25 cellular contexts compared by ENCODE assay signal in the genomic region with DNA sequence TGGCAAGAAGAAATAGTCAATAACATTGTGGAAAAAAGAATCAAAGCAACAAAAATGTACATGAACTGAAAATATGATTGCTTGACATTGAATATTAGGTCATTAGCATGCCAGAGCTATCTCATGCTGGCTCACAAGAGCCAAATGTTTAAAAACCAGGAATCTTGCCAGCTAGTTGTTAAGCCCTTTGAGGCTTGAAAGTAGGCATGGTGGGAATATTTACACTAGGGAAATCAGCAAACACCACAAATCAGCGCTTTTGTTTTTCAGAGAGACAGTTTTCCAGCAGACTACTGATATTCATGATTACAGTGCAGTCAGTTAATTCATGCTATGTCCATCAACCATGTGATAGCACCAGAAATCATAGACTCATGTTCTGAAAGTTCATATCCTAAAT.
"Had no signal": no experiment of that assay in that cellular context is flagged by ENCODE, and none has a peak within 500 bp of the region (broad histone marks: within the 10 kb centered on the region; RNA-seq: fewer than 3 reads in every experiment).

No MANE protein-coding gene starts in this region.

- H3K4me1 Mint-ChIP-seq: activated CD4-positive, alpha-beta memory T cell treated with anti-CD3 and anti-CD28 coated beads, Interleukin-2, amount 10 ng/mL, durations not matched to agents 7 days and 5 days; activated naive CD4-positive, alpha-beta T cell treated with anti-CD3 and anti-CD28 coated beads, Interleukin-2, amount 10 ng/mL, durations not matched to agents 7 days and 5 days; activated naive CD8-positive, alpha-beta T cell treated with anti-CD3 and anti-CD28 coated beads, Interleukin-2, amount 10 ng/mL, durations not matched to agents 7 days and 5 days; activated T-helper 17 cell treated with anti-CD3 and anti-CD28 coated beads, Interleukin-2, amount 50 U/mL, for 72 hours had no signal

- H3K36me3 Mint-ChIP-seq: activated naive CD4-positive, alpha-beta T cell treated with anti-CD3 and anti-CD28 coated beads, Interleukin-2, amount 10 ng/mL, durations not matched to agents 7 days and 5 days; activated naive CD8-positive, alpha-beta T cell treated with anti-CD3 and anti-CD28 coated beads, Interleukin-2, amount 10 ng/mL, durations not matched to agents 7 days and 5 days; IgD-negative memory B cell had no signal

- H3K27me3 Mint-ChIP-seq: activated CD4-positive, alpha-beta memory T cell treated with anti-CD3 and anti-CD28 coated beads, Interleukin-2, amount 10 ng/mL, durations not matched to agents 7 days and 5 days; activated naive CD4-positive, alpha-beta T cell treated with anti-CD3 and anti-CD28 coated beads, Interleukin-2, amount 10 ng/mL, durations not matched to agents 7 days and 5 days; activated naive CD8-positive, alpha-beta T cell treated with anti-CD3 and anti-CD28 coated beads, Interleukin-2, amount 10 ng/mL, durations not matched to agents 7 days and 5 days; IgD-negative memory B cell had no signal

- DNase-seq: activated CD4-positive, alpha-beta memory T cell treated with anti-CD3 and anti-CD28 coated beads, Interleukin-2, amount 10 ng/mL, durations not matched to agents 7 days and 5 days; activated CD4-positive, alpha-beta T cell treated with anti-CD3 and anti-CD28 coated beads, Interleukin-2, amount 50 U/mL, for 1 hour; activated CD4-positive, CD25-positive, alpha-beta regulatory T cell; activated gamma-delta T cell; activated naive CD4-positive, alpha-beta T cell treated with anti-CD3 and anti-CD28 coated beads, Interleukin-2, amount 10 ng/mL, durations not matched to agents 7 days and 5 days; activated naive CD8-positive, alpha-beta T cell treated with anti-CD3 and anti-CD28 coated beads, Interleukin-2, amount 10 ng/mL, durations not matched to agents 7 days and 5 days; activated T-cell treated with anti-CD3 and anti-CD28 coated beads for 4 hours; activated T-cell treated with anti-CD3 and anti-CD28 coated beads, Interleukin-2, amount 50 U/mL, for 48 hours; adrenal gland; anterior cingulate cortex; caudate nucleus; KG1; NCI-H1048; NCI-H1417 treated with DMSO at 0.1 percent for 48 hours; NCI-H1694; NCI-H524 treated with DMSO at 0.1 percent for 48 hours; NCI-H748 treated with DMSO at 0.1 percent for 48 hours; OCI-M1; Peyer's patch; Right ventricle myocardium superior; SJCRH30; SK-N-SH; T-helper 1 cell had no signal

- H3K4me3 Mint-ChIP-seq: activated CD4-positive, alpha-beta memory T cell treated with anti-CD3 and anti-CD28 coated beads, Interleukin-2, amount 10 ng/mL, durations not matched to agents 7 days and 5 days; activated naive CD4-positive, alpha-beta T cell treated with anti-CD3 and anti-CD28 coated beads, Interleukin-2, amount 10 ng/mL, durations not matched to agents 7 days and 5 days; activated naive CD8-positive, alpha-beta T cell treated with anti-CD3 and anti-CD28 coated beads, Interleukin-2, amount 10 ng/mL, durations not matched to agents 7 days and 5 days; activated T-helper 17 cell treated with anti-CD3 and anti-CD28 coated beads, Interleukin-2, amount 50 U/mL, for 72 hours; IgD-negative memory B cell had no signal

- H3K9me3 Mint-ChIP-seq: activated CD4-positive, alpha-beta memory T cell treated with anti-CD3 and anti-CD28 coated beads, Interleukin-2, amount 10 ng/mL, durations not matched to agents 7 days and 5 days; activated naive CD4-positive, alpha-beta T cell treated with anti-CD3 and anti-CD28 coated beads, Interleukin-2, amount 10 ng/mL, durations not matched to agents 7 days and 5 days; activated naive CD8-positive, alpha-beta T cell treated with anti-CD3 and anti-CD28 coated beads, Interleukin-2, amount 10 ng/mL, durations not matched to agents 7 days and 5 days; IgD-negative memory B cell had no signal

- ATAC-seq: activated T-helper 17 cell treated with anti-CD3 and anti-CD28 coated beads, Interleukin-2, amount 50 U/mL, for 72 hours had no signal

- H3K27ac Mint-ChIP-seq: activated CD4-positive, alpha-beta memory T cell treated with anti-CD3 and anti-CD28 coated beads, Interleukin-2, amount 10 ng/mL, durations not matched to agents 7 days and 5 days; activated naive CD4-positive, alpha-beta T cell treated with anti-CD3 and anti-CD28 coated beads, Interleukin-2, amount 10 ng/mL, durations not matched to agents 7 days and 5 days; activated naive CD8-positive, alpha-beta T cell treated with anti-CD3 and anti-CD28 coated beads, Interleukin-2, amount 10 ng/mL, durations not matched to agents 7 days and 5 days; activated T-helper 17 cell treated with anti-CD3 and anti-CD28 coated beads, Interleukin-2, amount 50 U/mL, for 72 hours; IgD-negative memory B cell had no signal
